Comparison of ENCODE assay signal across 1 cellular context in the genomic region with DNA sequence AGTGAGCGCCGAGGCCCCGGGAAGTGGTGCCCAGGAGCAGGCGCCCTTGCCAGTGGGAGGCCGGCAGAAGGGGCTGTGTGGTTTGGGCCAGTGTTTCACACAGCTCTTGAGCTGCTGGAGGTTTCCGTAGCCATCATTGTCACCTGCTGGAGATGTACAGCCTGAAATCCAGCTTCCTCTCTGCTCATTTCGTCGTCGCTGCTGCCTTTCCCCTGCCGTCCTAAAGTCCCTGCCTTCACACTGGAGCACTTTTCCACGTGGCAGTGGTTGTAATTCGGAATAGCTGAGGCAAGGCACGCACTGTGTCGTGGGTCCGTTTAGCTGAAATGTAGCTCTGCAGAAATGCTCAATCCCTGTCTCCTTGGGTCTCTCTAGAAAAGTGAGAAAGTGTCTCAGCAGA.
TF ChIP-seq lines count a peak whose summit lies in the region.

No MANE protein-coding gene starts in this region.

TF ChIP-seq in GM12878, 131 proteins besides CTCF, POLR2A, EP300 and RAD21:
- no peak for TF ChIP-seq SREBF1 (IDR thresholded peaks at IDR 0.05; ENCODE audit: low read length)
- TF ChIP-seq JUNB (IDR thresholded peaks at IDR 0.05), result no peak
- no peak for TF ChIP-seq PML (IDR thresholded peaks at IDR 0.05; ENCODE audit: low read length)
- TF ChIP-seq ZBED1 (IDR thresholded peaks at IDR 0.05; ENCODE audit: borderline replicate concordance), result no peak
- TF ChIP-seq, protein P1, sequence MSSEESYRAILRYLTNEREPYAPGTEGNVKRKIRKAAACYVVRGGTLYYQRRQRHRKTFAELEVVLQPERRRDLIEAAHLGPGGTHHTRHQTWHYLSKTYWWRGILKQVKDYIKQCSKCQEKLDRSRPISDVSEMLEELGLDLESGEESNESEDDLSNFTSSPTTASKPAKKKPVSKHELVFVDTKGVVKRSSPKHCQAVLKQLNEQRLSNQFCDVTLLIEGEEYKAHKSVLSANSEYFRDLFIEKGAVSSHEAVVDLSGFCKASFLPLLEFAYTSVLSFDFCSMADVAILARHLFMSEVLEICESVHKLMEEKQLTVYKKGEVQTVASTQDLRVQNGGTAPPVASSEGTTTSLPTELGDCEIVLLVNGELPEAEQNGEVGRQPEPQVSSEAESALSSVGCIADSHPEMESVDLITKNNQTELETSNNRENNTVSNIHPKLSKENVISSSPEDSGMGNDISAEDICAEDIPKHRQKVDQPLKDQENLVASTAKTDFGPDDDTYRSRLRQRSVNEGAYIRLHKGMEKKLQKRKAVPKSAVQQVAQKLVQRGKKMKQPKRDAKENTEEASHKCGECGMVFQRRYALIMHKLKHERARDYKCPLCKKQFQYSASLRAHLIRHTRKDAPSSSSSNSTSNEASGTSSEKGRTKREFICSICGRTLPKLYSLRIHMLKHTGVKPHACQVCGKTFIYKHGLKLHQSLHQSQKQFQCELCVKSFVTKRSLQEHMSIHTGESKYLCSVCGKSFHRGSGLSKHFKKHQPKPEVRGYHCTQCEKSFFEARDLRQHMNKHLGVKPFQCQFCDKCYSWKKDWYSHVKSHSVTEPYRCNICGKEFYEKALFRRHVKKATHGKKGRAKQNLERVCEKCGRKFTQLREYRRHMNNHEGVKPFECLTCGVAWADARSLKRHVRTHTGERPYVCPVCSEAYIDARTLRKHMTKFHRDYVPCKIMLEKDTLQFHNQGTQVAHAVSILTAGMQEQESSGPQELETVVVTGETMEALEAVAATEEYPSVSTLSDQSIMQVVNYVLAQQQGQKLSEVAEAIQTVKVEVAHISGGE (CRISPR knock-in tag; IDR thresholded peaks at IDR 0.05), result no peak
- no peak for TF ChIP-seq CBX5 (IDR thresholded peaks at IDR 0.05; ENCODE audit: low read depth)
- no peak for TF ChIP-seq SIX5 (IDR thresholded peaks at IDR 0.05; ENCODE audit: low read depth, low read length, severe bottlenecking)
- no peak for TF ChIP-seq RBBP5 (conservative IDR thresholded peaks at IDR 0.05)
- no peak for TF ChIP-seq ZZZ3 (IDR thresholded peaks at IDR 0.05; ENCODE audit: control insufficient read depth, insufficient read length, low read depth)
- TF ChIP-seq, protein P2, sequence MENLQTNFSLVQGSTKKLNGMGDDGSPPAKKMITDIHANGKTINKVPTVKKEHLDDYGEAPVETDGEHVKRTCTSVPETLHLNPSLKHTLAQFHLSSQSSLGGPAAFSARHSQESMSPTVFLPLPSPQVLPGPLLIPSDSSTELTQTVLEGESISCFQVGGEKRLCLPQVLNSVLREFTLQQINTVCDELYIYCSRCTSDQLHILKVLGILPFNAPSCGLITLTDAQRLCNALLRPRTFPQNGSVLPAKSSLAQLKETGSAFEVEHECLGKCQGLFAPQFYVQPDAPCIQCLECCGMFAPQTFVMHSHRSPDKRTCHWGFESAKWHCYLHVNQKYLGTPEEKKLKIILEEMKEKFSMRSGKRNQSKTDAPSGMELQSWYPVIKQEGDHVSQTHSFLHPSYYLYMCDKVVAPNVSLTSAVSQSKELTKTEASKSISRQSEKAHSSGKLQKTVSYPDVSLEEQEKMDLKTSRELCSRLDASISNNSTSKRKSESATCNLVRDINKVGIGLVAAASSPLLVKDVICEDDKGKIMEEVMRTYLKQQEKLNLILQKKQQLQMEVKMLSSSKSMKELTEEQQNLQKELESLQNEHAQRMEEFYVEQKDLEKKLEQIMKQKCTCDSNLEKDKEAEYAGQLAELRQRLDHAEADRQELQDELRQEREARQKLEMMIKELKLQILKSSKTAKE (IDR thresholded peaks at IDR 0.05; ENCODE audit: low read depth, poor library complexity, severe bottlenecking), result no peak
- TF ChIP-seq NR2C1 (IDR thresholded peaks at IDR 0.05), result no peak
- TF ChIP-seq BCL11A (IDR thresholded peaks at IDR 0.05; ENCODE audit: low read depth, low read length), result no peak
- TF ChIP-seq NR2F1 (conservative IDR thresholded peaks at IDR 0.05), result no peak
- TF ChIP-seq SUPT20H (IDR thresholded peaks at IDR 0.05; ENCODE audit: borderline replicate concordance, control insufficient read depth, low read depth, low read length), result no peak
- no peak for TF ChIP-seq ATF7 (IDR thresholded peaks at IDR 0.05; ENCODE audit: low read depth)
- no peak for TF ChIP-seq SPI1 (IDR thresholded peaks at IDR 0.05; ENCODE audit: borderline replicate concordance, insufficient read depth, low read depth, low read length)
- no peak for TF ChIP-seq TAF1 (IDR thresholded peaks at IDR 0.05; ENCODE audit: borderline replicate concordance, low read depth, low read length)
